Comparison of ENCODE assay signal across 9 cellular contexts in genomic region chr13:87678353-87678752, GRCh38. TPM values are rescaled to one million over a fixed set of nuclear protein-coding genes. Genes with fewer than 3 reads are reported as not detected.
DNase-seq lines count a peak whose midpoint lies in the region; ATAC-seq and TF ChIP-seq lines count a peak whose summit lies in the region.
"Had no signal": no experiment of that assay in that cellular context is flagged by ENCODE, and none has a peak within 500 bp of the region (broad histone marks: within the 10 kb centered on the region; RNA-seq: fewer than 3 reads in every experiment).

No MANE protein-coding gene starts in this region.

- H3K9me3 ChIP-seq in RWPE2 (ENCODE audit: severe bottlenecking), result no peaks in the 10 kb centered on the region

- no peak for TF ChIP-seq CTCF in GM23338 (conservative IDR thresholded peaks at IDR 0.05; ENCODE audit: low read depth in 2 of 2)
- no peak for TF ChIP-seq CTCF in RWPE2 (IDR thresholded peaks at IDR 0.05; ENCODE audit: poor library complexity, severe bottlenecking)
- TF ChIP-seq CTCF in foreskin keratinocyte (conservative IDR thresholded peaks at IDR 0.05), result no peak
- TF ChIP-seq CTCF in progenitor cell of endocrine pancreas (IDR thresholded peaks at IDR 0.05; ENCODE audit: unreplicated experiment), result no peak

- H2AFZ ChIP-seq in GM23338, result peak overlapping the region; percentile 98

- peaks cover 37% of the 10 kb centered on the region for H3K4me1 Mint-ChIP-seq in GM23338
- peaks cover 13% of the 10 kb centered on the region for H3K4me1 Mint-ChIP-seq in progenitor cell of endocrine pancreas (ENCODE audit: low read depth)

- H3K4me3 Mint-ChIP-seq in GM23338 (peak overlapping the region; percentile 85), progenitor cell of endocrine pancreas (ENCODE audit: low read depth) (peak overlapping the region; percentile 78)

- H3F3A ChIP-seq in GM23338 (replicated peaks; ENCODE audit: low read depth), result no peaks in the 10 kb centered on the region

- H3K9me3 Mint-ChIP-seq in GM23338 (peaks cover 16% of the 10 kb centered on the region; the same call in 2 of the 3 replicates), progenitor cell of endocrine pancreas (ENCODE audit: low read depth) (no peaks in the 10 kb centered on the region)

- intact Hi-C loops in posterior cingulate gyrus (cut with DNase I), result no loop called here

- H3K27ac ChIP-seq in GM23338 (ENCODE audit: low read depth), result no peak overlapping the region
- H3K27ac ChIP-seq in RWPE2 (ENCODE audit: poor library complexity, severe bottlenecking), result no peak overlapping the region
- no peak overlapping the region for H3K27ac ChIP-seq in foreskin keratinocyte

- peaks cover 63% of the 10 kb centered on the region for H3K27me3 ChIP-seq in GM23338 (ENCODE audit: insufficient read depth)
- peaks cover 46% of the 10 kb centered on the region for H3K27me3 ChIP-seq in RWPE2 (ENCODE audit: insufficient read depth, poor library complexity, severe bottlenecking)
- H3K27me3 ChIP-seq in foreskin keratinocyte, result peaks cover 55% of the 10 kb centered on the region

- no peaks in the 10 kb centered on the region for H3K79me2 ChIP-seq in GM23338 (replicated peaks; ENCODE audit: insufficient read depth)

- H3K36me3 Mint-ChIP-seq in GM23338 (ENCODE audit: low read depth) (peaks cover 14% of the 10 kb centered on the region), progenitor cell of endocrine pancreas (ENCODE audit: insufficient read depth) (no peaks in the 10 kb centered on the region)

- no peak for ATAC-seq in GM23338
- no peak for ATAC-seq in RWPE2 (ENCODE audit: low read depth)
- ATAC-seq in foreskin keratinocyte, result peak; percentile 3
- ATAC-seq in HG03521 (IDR thresholded peaks at IDR 0.05; ENCODE audit: unreplicated experiment), result no peak

- DNase-seq in GM23338 (ENCODE audit: low spot score) (no peak), RWPE2 (ENCODE audit: low spot score) (no peak), foreskin keratinocyte (no peak), progenitor cell of endocrine pancreas (ENCODE audit: low spot score, unreplicated experiment) (no peak), DMS 273 (lab: John Stamatoyannopoulos, UW; ENCODE audit: unreplicated experiment) (no peak), DMS53 treated with DMSO at 0.1 percent for 48 hours (lab: John Stamatoyannopoulos, UW; ENCODE audit: unreplicated experiment) (no peak), posterior cingulate gyrus (no peak)
- DNase-seq: activated CD4-positive, alpha-beta T cell treated with anti-CD3 and anti-CD28 coated beads for 48 hours had no signal

- H3K4me2 ChIP-seq in GM23338, result peak overlapping the region; percentile 99

- H4K20me1 ChIP-seq in GM23338 (replicated peaks; ENCODE audit: insufficient read depth), result peaks cover 18% of the 10 kb centered on the region

- H3K36me3 ChIP-seq in GM23338 (ENCODE audit: insufficient read depth), result no peaks in the 10 kb centered on the region
- no peaks in the 10 kb centered on the region for H3K36me3 ChIP-seq in RWPE2 (ENCODE audit: low read depth)

- H3K27ac Mint-ChIP-seq in GM23338 (no peak overlapping the region), progenitor cell of endocrine pancreas (no peak overlapping the region)

- peak overlapping the region; percentile 88 for H3K4me3 ChIP-seq in GM23338
- H3K4me3 ChIP-seq in RWPE2 (ENCODE audit: severe bottlenecking), result peak overlapping the region; percentile 27

- H3K9me2 ChIP-seq in GM23338 (ENCODE audit: insufficient read depth), result no peaks in the 10 kb centered on the region

- H3K27me3 Mint-ChIP-seq in GM23338 (ENCODE audit: insufficient read depth, low read depth, poor library complexity) (peaks cover 56% of the 10 kb centered on the region), progenitor cell of endocrine pancreas (peaks cover 75% of the 10 kb centered on the region)

- H3K4me1 ChIP-seq in GM23338 (ENCODE audit: insufficient read depth), result peaks cover 46% of the 10 kb centered on the region
- H3K4me1 ChIP-seq in RWPE2 (ENCODE audit: insufficient read depth, poor library complexity, severe bottlenecking), result no peaks in the 10 kb centered on the region
- no peaks in the 10 kb centered on the region for H3K4me1 ChIP-seq in foreskin keratinocyte

TF ChIP-seq in GM23338, 12 proteins besides CTCF, POLR2A, EP300 and RAD21 (continues in another document):
- TF ChIP-seq EZH2phosphoT487 (IDR thresholded peaks at IDR 0.05; ENCODE audit: unreplicated experiment) (no peak), STAT1 (IDR thresholded peaks at IDR 0.05; ENCODE audit: unreplicated experiment) (no peak), POLR2AphosphoS5 (IDR thresholded peaks at IDR 0.05; ENCODE audit: low read depth) (no peak), REST (IDR thresholded peaks at IDR 0.05; ENCODE audit: unreplicated experiment) (no peak), ZNF331 (CRISPR knock-in tag; IDR thresholded peaks at IDR 0.05; ENCODE audit: low read depth) (no peak), ZNF114 (CRISPR knock-in tag; IDR thresholded peaks at IDR 0.05) (no peak), CREB1 (CRISPR knock-in tag; IDR thresholded peaks at IDR 0.05; ENCODE audit: low read depth) (no peak), JUNB (IDR thresholded peaks at IDR 0.05; ENCODE audit: unreplicated experiment) (no peak)
- TF ChIP-seq, protein P1, sequence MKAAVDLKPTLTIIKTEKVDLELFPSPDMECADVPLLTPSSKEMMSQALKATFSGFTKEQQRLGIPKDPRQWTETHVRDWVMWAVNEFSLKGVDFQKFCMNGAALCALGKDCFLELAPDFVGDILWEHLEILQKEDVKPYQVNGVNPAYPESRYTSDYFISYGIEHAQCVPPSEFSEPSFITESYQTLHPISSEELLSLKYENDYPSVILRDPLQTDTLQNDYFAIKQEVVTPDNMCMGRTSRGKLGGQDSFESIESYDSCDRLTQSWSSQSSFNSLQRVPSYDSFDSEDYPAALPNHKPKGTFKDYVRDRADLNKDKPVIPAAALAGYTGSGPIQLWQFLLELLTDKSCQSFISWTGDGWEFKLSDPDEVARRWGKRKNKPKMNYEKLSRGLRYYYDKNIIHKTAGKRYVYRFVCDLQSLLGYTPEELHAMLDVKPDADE (IDR thresholded peaks at IDR 0.05), result no peak

RNA-seq across cellular contexts. Expression of gene SLITRK5, which starts 7.2 kb away (rescaled TPM):
- 1.5 and 1.6 TPM in 2 replicates for total RNA-seq in GM23338 (2014; rRNA removed; shearing (Covaris generic))
- polyA plus RNA-seq in GM23338 (2016; fragmentation: Nextera tagmentation; extraction: Ambion mirVana) (0.42 and 0.50 TPM in 2 replicates), foreskin keratinocyte (0.06 and 0.07 TPM in 2 replicates)
- total RNA-seq in foreskin keratinocyte (0.11 and 0.17 TPM in 2 replicates), progenitor cell of endocrine pancreas (0.07 and 0.14 TPM in 2 replicates)
